ENCODE assay signal across 14 cellular contexts in genomic region chr10:79540930-79541329, GRCh38. TPM values are rescaled to one million over a fixed set of nuclear protein-coding genes. Genes with fewer than 3 reads are reported as not detected.
DNase-seq lines count a peak whose midpoint lies in the region; ATAC-seq lines count a peak whose summit lies in the region.
"Not testable (repeated sequence)": the region's sequence is repeated elsewhere in the genome, so short reads cannot be mapped to it uniquely, and the experiment has no call there.
"Had no signal": no experiment of that assay in that cellular context is flagged by ENCODE, and none has a peak within 500 bp of the region (broad histone marks: within the 10 kb centered on the region; RNA-seq: fewer than 3 reads in every experiment).

No MANE protein-coding gene starts in this region.

- H3K4me3 Mint-ChIP-seq in activated naive CD8-positive, alpha-beta T cell treated with anti-CD3 and anti-CD28 coated beads, Interleukin-2, amount 10 ng/mL, durations not matched to agents 7 days and 5 days = not testable (repeated sequence)

- H3K9me3 Mint-ChIP-seq in activated naive CD8-positive, alpha-beta T cell treated with anti-CD3 and anti-CD28 coated beads, Interleukin-2, amount 10 ng/mL, durations not matched to agents 7 days and 5 days = not testable (repeated sequence)

- ATAC-seq in GM18858 (IDR thresholded peaks at IDR 0.05; ENCODE audit: unreplicated experiment) (peak; percentile 94), GM19438 (IDR thresholded peaks at IDR 0.05; ENCODE audit: low read depth, unreplicated experiment) (peak; percentile 91), GM21619 (IDR thresholded peaks at IDR 0.05; ENCODE audit: unreplicated experiment) (peak; percentile 97), HG02840 (IDR thresholded peaks at IDR 0.05; ENCODE audit: low FRiP score, unreplicated experiment) (peak; percentile 88), HG03108 (IDR thresholded peaks at IDR 0.05; ENCODE audit: unreplicated experiment) (peak; percentile 89), HG03521 (IDR thresholded peaks at IDR 0.05; ENCODE audit: unreplicated experiment) (peak; percentile 79)
- peak; percentile 44 for ATAC-seq in activated naive CD8-positive, alpha-beta T cell treated with anti-CD3 and anti-CD28 coated beads, Interleukin-2, amount 10 ng/mL, durations not matched to agents 7 days and 5 days (ENCODE audit: low read depth)

- not testable (repeated sequence) for H3K4me1 Mint-ChIP-seq in activated naive CD8-positive, alpha-beta T cell treated with anti-CD3 and anti-CD28 coated beads, Interleukin-2, amount 10 ng/mL, durations not matched to agents 7 days and 5 days

- not testable (repeated sequence) for H3K36me3 Mint-ChIP-seq in activated naive CD8-positive, alpha-beta T cell treated with anti-CD3 and anti-CD28 coated beads, Interleukin-2, amount 10 ng/mL, durations not matched to agents 7 days and 5 days

- not testable (repeated sequence) for H3K27me3 Mint-ChIP-seq in activated naive CD8-positive, alpha-beta T cell treated with anti-CD3 and anti-CD28 coated beads, Interleukin-2, amount 10 ng/mL, durations not matched to agents 7 days and 5 days

- not testable (repeated sequence) for DNase-seq in activated naive CD8-positive, alpha-beta T cell treated with anti-CD3 and anti-CD28 coated beads, Interleukin-2, amount 10 ng/mL, durations not matched to agents 7 days and 5 days

- not testable (repeated sequence) for H3K27ac Mint-ChIP-seq in activated naive CD8-positive, alpha-beta T cell treated with anti-CD3 and anti-CD28 coated beads, Interleukin-2, amount 10 ng/mL, durations not matched to agents 7 days and 5 days

- POLR2A ChIA-PET in activated naive CD8-positive, alpha-beta T cell treated with anti-CD3 and anti-CD28 coated beads, Interleukin-2, amount 10 ng/mL, durations not matched to agents 7 days and 5 days (lab: Charles Lee) = not testable (repeated sequence)

RNA-seq across cellular contexts. Expression of gene SFTPA2, which starts 19.3 kb away (rescaled TPM):
- not detected for total RNA-seq in activated naive CD8-positive, alpha-beta T cell treated with anti-CD3 and anti-CD28 coated beads, Interleukin-2, amount 10 ng/mL, durations not matched to agents 7 days and 5 days
- total RNA-seq: activated B cell treated with CpG ODN at 0.5 μM for 24 hours; CD8-positive, alpha-beta memory T cell; heart left ventricle; left ventricle myocardium inferior; NCI-H460; neural crest cell; progenitor cell of endocrine pancreas had no signal

RNA-seq across cellular contexts. Expression of gene EIF5AL1, which starts 28.6 kb away (rescaled TPM):
- under 1 TPM; 0.94 TPM for total RNA-seq in activated naive CD8-positive, alpha-beta T cell treated with anti-CD3 and anti-CD28 coated beads, Interleukin-2, amount 10 ng/mL, durations not matched to agents 7 days and 5 days

Comparison
In these comparisons a context has a peak if more than half of its experiments do, and no peak if none do; other contexts are left out.
1. ATAC-seq: peak in every context shown above with its lines; median percentile 97 in GM21619; 94 in GM18858; 91 in GM19438; 89 in HG03108; 88 in HG02840; 79 in HG03521; 44 in activated naive CD8-positive, alpha-beta T cell treated with anti-CD3 and anti-CD28 coated beads, Interleukin-2, amount 10 ng/mL, durations not matched to agents 7 days and 5 days.